Comparison of ENCODE assay signal across 8 cellular contexts in the genomic region with DNA sequence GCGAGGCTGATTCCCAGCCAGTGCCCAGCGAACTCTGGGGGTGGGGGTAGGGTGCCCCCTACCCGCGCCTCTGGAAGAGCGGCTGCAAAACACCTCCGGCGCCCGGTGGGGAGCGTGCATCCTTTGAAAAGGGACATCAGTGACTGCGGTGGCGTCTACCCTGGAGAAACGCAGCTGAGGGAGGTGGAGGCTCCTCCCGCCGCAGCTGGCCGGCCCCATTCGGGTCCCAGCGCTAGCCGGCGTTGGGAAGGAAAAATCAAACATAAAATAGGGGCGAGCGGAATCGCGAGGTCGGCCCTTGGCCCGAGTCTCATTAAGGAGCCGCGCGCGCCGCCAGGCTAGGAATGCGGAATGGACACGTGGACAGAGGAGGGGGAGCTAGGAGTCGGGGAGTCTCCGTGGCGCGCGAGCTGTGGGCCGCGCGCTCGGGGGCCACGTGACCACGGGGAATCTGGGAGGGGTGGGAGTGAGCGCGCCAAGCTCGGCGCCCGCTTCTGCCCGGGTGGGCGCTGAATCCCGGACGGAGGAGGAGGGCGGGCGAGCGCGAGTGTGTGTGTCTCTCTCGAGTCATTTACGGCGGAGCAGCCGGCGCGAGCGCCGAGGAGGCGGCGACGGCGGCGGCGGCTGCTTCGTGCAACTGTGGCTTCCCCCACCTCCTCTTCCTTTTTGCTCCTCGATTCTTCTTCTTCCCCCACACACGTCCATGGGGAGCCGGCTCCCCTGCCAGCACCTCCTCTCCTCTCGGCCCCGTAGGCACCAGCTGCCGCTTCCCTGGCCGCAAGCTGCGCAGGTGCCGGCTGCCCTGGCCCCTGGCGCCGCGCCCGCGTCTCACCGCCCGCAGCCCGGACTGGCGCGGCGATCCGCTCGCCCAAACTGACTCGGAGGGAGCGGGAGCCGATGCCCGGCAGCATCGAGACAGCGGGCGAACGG. TPM values are rescaled to one million over a fixed set of nuclear protein-coding genes. Genes with fewer than 3 reads are reported as not detected.
DNase-seq lines count a peak whose midpoint lies in the region; ATAC-seq and TF ChIP-seq lines count a peak whose summit lies in the region.

TSS of gene TMEM132E (plus strand) at position 566 of the 930 bp plus-strand sequence. CDS start 1,495 bp downstream, outside the sequence.

- no peaks in the 10 kb centered on the region for H3K9me3 Mint-ChIP-seq in central memory CD8-positive, alpha-beta T cell
- no peaks in the 10 kb centered on the region for H3K9me3 Mint-ChIP-seq in stimulated activated memory B cell treated with anti-CD40 and anti-IgM and Interleukin-4, amounts not matched to agents 10 μg/mL and 1 μg/mL and 100 μg/mL, for 72 hours

- DNase-seq in NCI-H345 treated with DMSO at 0.1 percent for 48 hours (lab: John Stamatoyannopoulos, UW; ENCODE audit: unreplicated experiment) (peak; percentile 15), left lung (peak in 1 of 2 donors; percentile 82), NCI-H1048 (lab: John Stamatoyannopoulos, UW) (no peak), T1000 (lab: John Stamatoyannopoulos, UW) (no peak)
- no peak for DNase-seq in central memory CD8-positive, alpha-beta T cell (ENCODE audit: low spot score in 2 of 2)
- DNase-seq in effector CD8-positive, alpha-beta T cell (lab: John Stamatoyannopoulos, UW) = no peak

- H3K27ac Mint-ChIP-seq in central memory CD8-positive, alpha-beta T cell (ENCODE audit: low read depth) = no peak within 1 kb of the TSS
- H3K27ac Mint-ChIP-seq in stimulated activated memory B cell treated with anti-CD40 and anti-IgM and Interleukin-4, amounts not matched to agents 10 μg/mL and 1 μg/mL and 100 μg/mL, for 72 hours = no peak within 1 kb of the TSS

- intact Hi-C loops in left lung (cut with DNase I) = no loop called here

- no peak for TF ChIP-seq CTCF in left lung (IDR thresholded peaks at IDR 0.05)

- no peak within 1 kb of the TSS for H3K27ac ChIP-seq in left lung

- H3K4me3 ChIP-seq in GM08714 (ENCODE audit: low read length) (0 out of 2 replicates have a peak within 1 kb of the TSS, but pooled peaks have one; percentile 10), left lung (peak within 1 kb of the TSS; percentile 27 to 46)

- H3K36me3 Mint-ChIP-seq in central memory CD8-positive, alpha-beta T cell (ENCODE audit: insufficient read depth) = no peaks in the 10 kb centered on the region
- no peaks in the 10 kb centered on the region for H3K36me3 Mint-ChIP-seq in stimulated activated memory B cell treated with anti-CD40 and anti-IgM and Interleukin-4, amounts not matched to agents 10 μg/mL and 1 μg/mL and 100 μg/mL, for 72 hours

- peaks cover 21 to 32% of the 10 kb centered on the region in 2 donors for H3K4me1 ChIP-seq in left lung

- H3K9me3 ChIP-seq in left lung = no peaks in the 10 kb centered on the region

- no peaks in the 10 kb centered on the region for H3K36me3 ChIP-seq in left lung

- peaks cover 70 to 100% of the 10 kb centered on the region in 2 donors for H3K27me3 ChIP-seq in left lung

- H3K27me3 Mint-ChIP-seq in central memory CD8-positive, alpha-beta T cell = peaks cover 85% of the 10 kb centered on the region
- peaks cover 92% of the 10 kb centered on the region for H3K27me3 Mint-ChIP-seq in stimulated activated memory B cell treated with anti-CD40 and anti-IgM and Interleukin-4, amounts not matched to agents 10 μg/mL and 1 μg/mL and 100 μg/mL, for 72 hours

- peak within 1 kb of the TSS; percentile 73 for H3K4me3 Mint-ChIP-seq in central memory CD8-positive, alpha-beta T cell
- peak within 1 kb of the TSS; percentile 80 for H3K4me3 Mint-ChIP-seq in stimulated activated memory B cell treated with anti-CD40 and anti-IgM and Interleukin-4, amounts not matched to agents 10 μg/mL and 1 μg/mL and 100 μg/mL, for 72 hours

- ATAC-seq in central memory CD8-positive, alpha-beta T cell (replicated peaks; ENCODE audit: extremely low read depth, poor library complexity, severe bottlenecking) = no peak
- peak; percentile 83 for ATAC-seq in left lung
- ATAC-seq in stimulated activated memory B cell treated with anti-CD40 and anti-IgM and Interleukin-4, amounts not matched to agents 10 μg/mL and 1 μg/mL and 100 μg/mL, for 72 hours = no peak

- peaks cover 13% of the 10 kb centered on the region for H3K4me1 Mint-ChIP-seq in central memory CD8-positive, alpha-beta T cell
- H3K4me1 Mint-ChIP-seq in stimulated activated memory B cell treated with anti-CD40 and anti-IgM and Interleukin-4, amounts not matched to agents 10 μg/mL and 1 μg/mL and 100 μg/mL, for 72 hours = peaks cover 23% of the 10 kb centered on the region

RNA-seq across cellular contexts. Expression of gene TMEM132E, which starts in this region (rescaled TPM):
- under 1 TPM; 0.10 to 0.32 TPM for total RNA-seq in left lung

Comparison
In these comparisons a context has a peak if more than half of its experiments do, and no peak if none do; other contexts are left out.
1. Peak in ATAC-seq and H3K4me3 ChIP-seq in left lung; RNA of the gene not detected or under 1 TPM.